ENCODE assay signal across 33 cellular contexts in genomic region chr1:78814176-78814575, GRCh38.
"Had no signal": no experiment of that assay in that cellular context is flagged by ENCODE, and none has a peak within 500 bp of the region (broad histone marks: within the 10 kb centered on the region; RNA-seq: fewer than 3 reads in every experiment).

No MANE protein-coding gene starts in this region.

- ATAC-seq: activated CD8-positive, alpha-beta T cell treated with anti-CD3 and anti-CD28 coated beads for 36 hours; activated naive CD4-positive, alpha-beta T cell treated with anti-CD3 and anti-CD28 coated beads, Interleukin-2, amount 50 U/mL, for 72 hours; activated T-cell treated with anti-CD3 and anti-CD28 coated beads, Interleukin-2, amount 50 U/mL, for 4 hours; activated T-cell treated with anti-CD3 and anti-CD28 coated beads, Interleukin-2, amount 50 U/mL, for 72 hours; activated T-helper 17 cell treated with anti-CD3 and anti-CD28 coated beads, Interleukin-2, amount 50 U/mL, for 72 hours; body of pancreas had no signal

- FAIRE-seq: astrocyte, TTC549 had no signal

- H3K4me1 ChIP-seq: adrenal gland, body of pancreas, breast epithelium had no signal

- H3K9me3 ChIP-seq: adrenal gland, body of pancreas, breast epithelium had no signal

- H3K36me3 ChIP-seq: adrenal gland, brain microvascular endothelial cell, breast epithelium had no signal

- H3K4me3 ChIP-seq: adrenal gland, body of pancreas, breast epithelium had no signal

- H3K27me3 ChIP-seq: adrenal gland, body of pancreas, brain microvascular endothelial cell, breast epithelium had no signal

- H3K27ac ChIP-seq: adrenal gland, body of pancreas, brain microvascular endothelial cell, breast epithelium, VCaP had no signal

- DNase-seq: activated B cell treated with CpG ODN at 0.5 μM for 24 hours; activated CD4-positive, alpha-beta memory T cell treated with anti-CD3 and anti-CD28 coated beads for 36 hours; activated CD4-positive, alpha-beta T cell treated with anti-CD3 and anti-CD28 coated beads for 4 hours; activated CD4-positive, alpha-beta T cell treated with anti-CD3 and anti-CD28 coated beads, Interleukin-2, amount 10 ng/mL, durations not matched to agents 24 days and 14 days; activated CD4-positive, alpha-beta T cell treated with anti-CD3 and anti-CD28 coated beads, Interleukin-2, amount 50 U/mL, for 1 hour; activated CD4-positive, alpha-beta T cell treated with anti-CD3 and anti-CD28 coated beads, Interleukin-2, amount 50 U/mL, for 4 hours; activated CD4-positive, CD25-positive, alpha-beta regulatory T cell treated with anti-CD3 and anti-CD28 coated beads, Interleukin-2, amount 50 U/mL, for 72 hours; activated CD8-positive, alpha-beta memory T cell treated with anti-CD3 and anti-CD28 coated beads, Interleukin-2, amount 50 U/mL, for 4 hours; activated CD8-positive, alpha-beta T cell treated with anti-CD3 and anti-CD28 coated beads for 36 hours; activated effector memory CD4-positive, alpha-beta T cell treated with anti-CD3 and anti-CD28 coated beads, Interleukin-2, amount 50 U/mL, for 16 hours; activated gamma-delta T cell treated with Interleukin-2 at 50 U/mL for 16 hours; activated naive CD4-positive, alpha-beta T cell; activated naive CD4-positive, alpha-beta T cell treated with anti-CD3 and anti-CD28 coated beads for 36 hours; activated naive CD4-positive, alpha-beta T cell treated with anti-CD3 and anti-CD28 coated beads, Interleukin-2, amount 50 U/mL, for 16 hours; activated naive CD8-positive, alpha-beta T cell treated with anti-CD3 and anti-CD28 coated beads for 36 hours; activated T-cell treated with anti-CD3 and anti-CD28 coated beads for 4 hours; activated T-cell treated with anti-CD3 and anti-CD28 coated beads, Interleukin-2, amount 50 U/mL, for 1 hour; activated T-cell treated with anti-CD3 and anti-CD28 coated beads, Interleukin-2, amount 50 U/mL, for 4 hours; activated T-cell treated with anti-CD3 and anti-CD28 coated beads, Interleukin-2, amount 50 U/mL, for 72 hours; adrenal gland; amniotic stem cell; aorta; body of pancreas; brain microvascular endothelial cell; central memory CD4-positive, alpha-beta T cell; T-helper 2 cell; T-helper 9 cell had no signal
